Comparison of ENCODE assay signal across 26 cellular contexts in the genomic region with DNA sequence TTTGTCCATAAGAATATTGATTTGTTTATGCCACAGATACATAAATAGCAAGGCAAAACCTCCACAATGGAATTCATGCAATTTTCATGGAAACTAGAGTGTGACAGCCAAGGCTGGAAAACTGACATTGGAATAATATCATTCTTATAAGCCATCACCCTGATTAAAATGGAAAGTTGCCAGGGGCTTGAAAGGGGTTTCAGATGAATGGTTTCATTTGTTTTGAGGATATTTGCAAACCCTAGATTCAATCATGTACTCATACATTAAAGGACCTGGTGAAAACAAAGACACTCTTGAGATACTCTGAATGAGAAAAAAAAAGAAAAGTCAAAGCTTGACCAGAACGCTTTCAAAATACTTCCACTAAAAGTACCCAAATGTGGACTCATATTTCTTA.
"Had no signal": no experiment of that assay in that cellular context is flagged by ENCODE, and none has a peak within 500 bp of the region (broad histone marks: within the 10 kb centered on the region; RNA-seq: fewer than 3 reads in every experiment).

No MANE protein-coding gene starts in this region.

- H3K36me3 Mint-ChIP-seq: activated naive CD4-positive, alpha-beta T cell treated with anti-CD3 and anti-CD28 coated beads, Interleukin-2, amount 50 U/mL, for 72 hours; natural killer cell had no signal

- H3K27me3 ChIP-seq: body of pancreas, esophagus muscularis mucosa, right lobe of liver had no signal

- H3K4me3 Mint-ChIP-seq: activated CD4-positive, alpha-beta memory T cell treated with anti-CD3 and anti-CD28 coated beads, Interleukin-2, amount 10 ng/mL, durations not matched to agents 7 days and 5 days; activated CD4-positive, alpha-beta T cell treated with anti-CD3 and anti-CD28 coated beads, Interleukin-2, amount 10 ng/mL, durations not matched to agents 7 days and 5 days; activated T-cell treated with anti-CD3 and anti-CD28 coated beads, Interleukin-2, amount 50 U/mL, for 4 hours; natural killer cell; WTC11 had no signal

- H3K4me3 ChIP-seq: body of pancreas, esophagus muscularis mucosa, left ventricle myocardium inferior, lung, right lobe of liver, skin epidermis, thoracic aorta had no signal

- H3K9me3 Mint-ChIP-seq: activated CD4-positive, alpha-beta T cell treated with anti-CD3 and anti-CD28 coated beads, Interleukin-2, amount 10 ng/mL, durations not matched to agents 7 days and 5 days; activated T-cell treated with anti-CD3 and anti-CD28 coated beads, Interleukin-2, amount 50 U/mL, for 4 hours had no signal

- H3K36me3 ChIP-seq: esophagus muscularis mucosa, left ventricle myocardium inferior, right lobe of liver, thoracic aorta had no signal

- H3K27ac ChIP-seq: body of pancreas, esophagus muscularis mucosa, left ventricle myocardium inferior, right lobe of liver, skin epidermis, thoracic aorta had no signal

- H3K27me3 Mint-ChIP-seq: activated CD4-positive, alpha-beta memory T cell treated with anti-CD3 and anti-CD28 coated beads, Interleukin-2, amount 10 ng/mL, durations not matched to agents 7 days and 5 days; activated CD4-positive, alpha-beta T cell treated with anti-CD3 and anti-CD28 coated beads, Interleukin-2, amount 10 ng/mL, durations not matched to agents 7 days and 5 days had no signal

- H3K9me3 ChIP-seq: body of pancreas, esophagus muscularis mucosa, right lobe of liver, thoracic aorta had no signal

- DNase-seq: activated CD4-positive, alpha-beta memory T cell treated with anti-CD3 and anti-CD28 coated beads, Interleukin-2, amount 10 ng/mL, durations not matched to agents 7 days and 5 days; activated CD4-positive, alpha-beta T cell treated with anti-CD3 and anti-CD28 coated beads for 1 hour; activated CD4-positive, alpha-beta T cell treated with anti-CD3 and anti-CD28 coated beads, Interleukin-2, amount 10 ng/mL, durations not matched to agents 7 days and 5 days; activated naive CD4-positive, alpha-beta T cell; activated T-cell treated with anti-CD3 and anti-CD28 coated beads, Interleukin-2, amount 50 U/mL, for 4 hours; body of pancreas; dermis blood vessel endothelial cell; effector CD4-positive, alpha-beta T cell; glutamatergic neuron; left ventricle myocardium inferior; mesendoderm; natural killer cell; posterior cingulate gyrus; right lobe of liver; stimulated activated CD4-positive, alpha-beta T cell treated with anti-CD3 and anti-CD28 coated beads, Interleukin-12 subunit alpha, Interleukin-12 subunit beta, amount 100 ng/mL, for 4 hours; stimulated activated CD4-positive, alpha-beta T cell treated with anti-CD3 and anti-CD28 coated beads, Interleukin-4, amount 100 ng/mL, for 1 hour; stimulated activated naive CD8-positive, alpha-beta T cell treated with anti-CD3 and anti-CD28 coated beads, Interleukin-15, Interleukin-2, amounts not matched to agents 100 U/mL and 50 U/mL, for 24 hours; T1000; trophoblast cell had no signal

- H3K4me1 ChIP-seq: body of pancreas, esophagus muscularis mucosa, left ventricle myocardium inferior had no signal

- H3K4me1 Mint-ChIP-seq: activated CD4-positive, alpha-beta memory T cell treated with anti-CD3 and anti-CD28 coated beads, Interleukin-2, amount 10 ng/mL, durations not matched to agents 7 days and 5 days; activated CD4-positive, alpha-beta T cell treated with anti-CD3 and anti-CD28 coated beads, Interleukin-2, amount 10 ng/mL, durations not matched to agents 7 days and 5 days; natural killer cell; WTC11 had no signal

- H3K27ac Mint-ChIP-seq: activated CD4-positive, alpha-beta memory T cell treated with anti-CD3 and anti-CD28 coated beads, Interleukin-2, amount 10 ng/mL, durations not matched to agents 7 days and 5 days; activated CD4-positive, alpha-beta T cell treated with anti-CD3 and anti-CD28 coated beads, Interleukin-2, amount 10 ng/mL, durations not matched to agents 7 days and 5 days; activated naive CD4-positive, alpha-beta T cell treated with anti-CD3 and anti-CD28 coated beads, Interleukin-2, amount 50 U/mL, for 72 hours; activated T-helper 2 cell treated with anti-CD3 and anti-CD28 coated beads, Interferon-gamma antibody, Interleukin-2, Interleukin-4, amounts not matched to agents 10 μg/mL and 5 μg/mL and 100 μg/mL, durations not matched to agents 14 hours and 24 hours and 36 hours; natural killer cell; WTC11 had no signal
